ENCODE assay signal across 24 cellular contexts in the genomic region with DNA sequence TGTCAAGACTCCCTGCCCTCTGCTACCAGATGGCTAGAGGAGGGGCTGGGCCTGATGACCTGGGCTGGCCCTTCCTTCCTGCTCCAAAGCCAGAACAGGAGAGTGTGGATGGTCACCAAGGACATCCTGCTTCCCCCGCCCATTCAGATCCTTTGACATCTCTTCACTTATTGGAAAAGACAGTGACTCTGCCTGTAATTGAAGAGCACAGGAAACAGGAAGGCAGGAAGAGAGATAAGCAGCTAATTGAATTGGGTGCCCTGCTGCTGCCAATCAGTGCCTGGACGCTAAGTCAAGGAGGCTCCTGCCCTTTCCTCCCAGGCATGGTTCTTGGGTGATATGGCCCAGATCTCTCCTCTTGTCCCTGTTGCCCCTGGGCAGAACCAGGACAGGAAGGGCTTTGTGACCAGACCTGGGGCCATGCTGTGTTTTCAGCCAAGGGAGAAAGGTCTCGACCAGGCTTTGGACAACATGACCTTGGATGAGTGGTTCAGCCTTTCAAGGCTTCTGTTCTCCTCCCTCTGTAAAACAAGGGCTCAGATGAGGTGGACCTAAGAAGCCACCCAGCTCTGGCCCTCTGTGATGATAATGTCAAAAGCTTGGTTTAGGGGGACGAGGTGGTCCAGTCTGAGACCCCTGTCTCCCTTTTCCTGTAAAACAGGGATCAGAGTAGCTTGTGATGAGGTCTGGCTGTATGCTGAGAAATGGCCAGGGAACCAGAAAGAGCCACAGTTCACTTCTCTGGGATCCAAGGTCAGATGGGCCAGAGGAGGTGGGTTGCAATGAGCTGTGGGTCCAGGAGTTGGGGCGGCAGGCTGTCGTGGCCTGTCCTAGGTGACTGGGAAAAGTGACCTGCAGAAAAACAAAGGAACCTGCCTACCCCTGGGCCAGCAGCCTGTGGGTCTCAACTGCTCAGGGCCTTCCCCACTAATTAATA. TPM values are rescaled to one million over a fixed set of nuclear protein-coding genes. Genes with fewer than 3 reads are reported as not detected.
DNase-seq lines count a peak whose midpoint lies in the region; ATAC-seq and TF ChIP-seq lines count a peak whose summit lies in the region.
"Had no signal": no experiment of that assay in that cellular context is flagged by ENCODE, and none has a peak within 500 bp of the region (broad histone marks: within the 10 kb centered on the region; RNA-seq: fewer than 3 reads in every experiment).

No MANE protein-coding gene starts in this region.

- H3K4me3 Mint-ChIP-seq in GM23338 = no peak overlapping the region
- H3K4me3 Mint-ChIP-seq: IgD-negative memory B cell; mesothelial cell of epicardium; natural killer cell treated with Interleukin-12 subunit alpha and Interleukin-12 subunit beta and Interleukin-15 and Interleukin-18, amount 100 ng/mL, for 72 hours; stimulated activated naive B cell treated with anti-CD40 and anti-IgM and Interleukin-4, amounts not matched to agents 10 μg/mL and 1 μg/mL and 100 μg/mL, for 72 hours had no signal

- peaks cover 12% of the 10 kb centered on the region; the same call in 2 of the 3 replicates for H3K9me3 Mint-ChIP-seq in GM23338

- no peak for TF ChIP-seq CTCF in VCaP (conservative IDR thresholded peaks at IDR 0.05)
- TF ChIP-seq CTCF in sigmoid colon (IDR thresholded peaks at IDR 0.05) = no peak
- TF ChIP-seq CTCF in GM10248 (IDR thresholded peaks at IDR 0.05; ENCODE audit: control extremely low read depth, extremely low read depth, low read depth, missing control alignments) = no peak
- no peak for TF ChIP-seq CTCF in GM23338 (conservative IDR thresholded peaks at IDR 0.05; ENCODE audit: low read depth in 2 of 2)

- H3K4me2 ChIP-seq in GM23338 = no peak overlapping the region

- no peaks in the 10 kb centered on the region for H3K9me3 ChIP-seq in sigmoid colon
- H3K9me3 ChIP-seq: pancreas had no signal

- no peaks in the 10 kb centered on the region; the same call in 2 of the 3 replicates for H3K36me3 Mint-ChIP-seq in GM23338 (ENCODE audit: low read depth)
- H3K36me3 Mint-ChIP-seq: mesothelial cell of epicardium had no signal

- TF ChIP-seq POLR2A in sigmoid colon (IDR thresholded peaks at IDR 0.05) = no peak

- H3K27me3 Mint-ChIP-seq in GM23338 (ENCODE audit: insufficient read depth, low read depth, poor library complexity) = peaks cover 3% of the 10 kb centered on the region
- H3K27me3 Mint-ChIP-seq: natural killer cell treated with Interleukin-12 subunit alpha and Interleukin-12 subunit beta and Interleukin-15 and Interleukin-18, amount 100 ng/mL, for 72 hours had no signal

- DNase-seq in islet precursor cell (peak; percentile 69), sigmoid colon (peak; percentile 22), HUDEP-2 (lab: John Stamatoyannopoulos, UW; ENCODE audit: unreplicated experiment in 76 of 76) (no peak), GM10248 (ENCODE audit: extremely low spot score) (no peak), GM23338 (ENCODE audit: low spot score) (no peak)
- DNase-seq: DMS79; foreskin melanocyte; hypothalamus; MG63; NCI-H187; NCI-H226; NCI-H82; stimulated activated CD4-positive, alpha-beta T cell treated with anti-CD3 and anti-CD28 coated beads, Interleukin-1b, Interleukin-23, amount 100 ng/mL, for 48 hours; stimulated activated naive B cell treated with anti-CD40 and anti-IgM and Interleukin-4, amounts not matched to agents 10 μg/mL and 1 μg/mL and 100 μg/mL, for 72 hours; T1000 had no signal

- no peaks in the 10 kb centered on the region for H3K79me2 ChIP-seq in GM23338 (replicated peaks; ENCODE audit: insufficient read depth)

- H3K36me3 ChIP-seq in sigmoid colon = no peaks in the 10 kb centered on the region
- no peaks in the 10 kb centered on the region for H3K36me3 ChIP-seq in GM23338 (ENCODE audit: insufficient read depth)
- H3K36me3 ChIP-seq: MG63, pancreas had no signal

- no peak for TF ChIP-seq EP300 in sigmoid colon (IDR thresholded peaks at IDR 0.05)

- no peaks in the 10 kb centered on the region; the same call in 2 of the 3 replicates for H3K4me1 Mint-ChIP-seq in GM23338
- H3K4me1 Mint-ChIP-seq: IgD-negative memory B cell; mesothelial cell of epicardium; stimulated activated naive B cell treated with anti-CD40 and anti-IgM and Interleukin-4, amounts not matched to agents 10 μg/mL and 1 μg/mL and 100 μg/mL, for 72 hours had no signal

- H3K4me3 ChIP-seq in sigmoid colon (no peak overlapping the region), GM23338 (no peak overlapping the region)
- H3K4me3 ChIP-seq: MG63, pancreas, SK-N-MC had no signal

- no peaks in the 10 kb centered on the region for H3K9me2 ChIP-seq in GM23338 (ENCODE audit: insufficient read depth)

- H4K20me1 ChIP-seq in GM23338 (replicated peaks; ENCODE audit: insufficient read depth) = no peaks in the 10 kb centered on the region

- H3K27ac Mint-ChIP-seq in GM23338 = no peak overlapping the region
- H3K27ac Mint-ChIP-seq: IgD-negative memory B cell; mesothelial cell of epicardium; natural killer cell treated with Interleukin-12 subunit alpha and Interleukin-12 subunit beta and Interleukin-15 and Interleukin-18, amount 100 ng/mL, for 72 hours; stimulated activated naive B cell treated with anti-CD40 and anti-IgM and Interleukin-4, amounts not matched to agents 10 μg/mL and 1 μg/mL and 100 μg/mL, for 72 hours had no signal

- no peaks in the 10 kb centered on the region for H3F3A ChIP-seq in GM23338 (replicated peaks; ENCODE audit: low read depth)

- CTCF ChIA-PET in GM10248 (lab: Yijun Ruan, JAX) = interaction anchor here (1.4 to 1.7 kb wide), 2 partner anchors 21 to 23 kb away, joined by 3 read pairs; no protein-coding TSS in a partner anchor

- H3K4me1 ChIP-seq in sigmoid colon (no peaks in the 10 kb centered on the region), GM23338 (ENCODE audit: insufficient read depth) (no peaks in the 10 kb centered on the region)

- H3K27ac ChIP-seq in VCaP (peak overlapping the region; percentile 95), sigmoid colon (no peak overlapping the region), GM23338 (ENCODE audit: low read depth) (no peak overlapping the region)
- H3K27ac ChIP-seq: pancreas, SK-N-MC had no signal

- intact Hi-C loops in sigmoid colon (cut with DNase I) = no loop called here

- ATAC-seq in GM23338 = no peak
- ATAC-seq: activated CD4-positive, CD25-positive, alpha-beta regulatory T cell treated with anti-CD3 and anti-CD28 coated beads, Interleukin-2, amount 50 U/mL, for 24 hours; natural killer cell treated with Interleukin-12 subunit alpha and Interleukin-12 subunit beta and Interleukin-15 and Interleukin-18, amount 100 ng/mL, for 72 hours; stimulated activated naive B cell treated with anti-CD40 and anti-IgM and Interleukin-4, amounts not matched to agents 10 μg/mL and 1 μg/mL and 100 μg/mL, for 72 hours had no signal

- H3K27me3 ChIP-seq in sigmoid colon = no peaks in the 10 kb centered on the region
- no peaks in the 10 kb centered on the region for H3K27me3 ChIP-seq in GM23338 (ENCODE audit: insufficient read depth)
- H3K27me3 ChIP-seq: MG63, pancreas had no signal

- H2AFZ ChIP-seq in GM23338 = no peak overlapping the region

- WGBS in sigmoid colon, 2 donors = 87 to 89% methylated on average over 6 of the region's 6 CpGs

- POLR2A ChIA-PET in GM10248 (lab: Yijun Ruan, JAX) = no interaction called here

TF ChIP-seq in PFSK-1, 5 proteins besides CTCF, POLR2A, EP300 and RAD21 (continues in another document):
- TF ChIP-seq SIN3A (IDR thresholded peaks at IDR 0.05; ENCODE audit: borderline replicate concordance, insufficient read depth, low read length) = 0 out of 2 replicates have a peak, but pooled peaks have one; percentile 80

TF ChIP-seq in GM23338, 12 proteins besides CTCF, POLR2A, EP300 and RAD21 (continues in another document):
- TF ChIP-seq EZH2 (IDR thresholded peaks at IDR 0.05; ENCODE audit: low read depth, unreplicated experiment) (no peak), POLR2AphosphoS5 (IDR thresholded peaks at IDR 0.05; ENCODE audit: low read depth) (no peak), STAT1 (IDR thresholded peaks at IDR 0.05; ENCODE audit: unreplicated experiment) (no peak), ZNF331 (CRISPR knock-in tag; IDR thresholded peaks at IDR 0.05; ENCODE audit: low read depth) (no peak), NANOG (IDR thresholded peaks at IDR 0.05; ENCODE audit: borderline replicate concordance) (no peak), EZH2phosphoT487 (IDR thresholded peaks at IDR 0.05; ENCODE audit: unreplicated experiment) (no peak), CREB1 (CRISPR knock-in tag; IDR thresholded peaks at IDR 0.05; ENCODE audit: low read depth) (no peak)

RNA-seq across cellular contexts. Expression of a gene that starts 38.8 kb away (rescaled TPM):
- polyA plus RNA-seq in PFSK-1 (2012; ENCODE audit: insufficient read length, low read depth) = 16.6 TPM
- 1 to 10 TPM; 1.1 to 3.3 (median 1.7) TPM for total RNA-seq in sigmoid colon
- polyA plus RNA-seq in sigmoid colon = 1 to 10 TPM; 1.2 to 2.2 (median 2.1) TPM
- total RNA-seq in GM23338 (2014; rRNA removed; shearing (Covaris generic)) = 2.1 and 3.6 TPM in 2 replicates
- 0.78 and 0.85 TPM in 2 replicates for polyA plus RNA-seq in GM23338 (2016; fragmentation: Nextera tagmentation; extraction: Ambion mirVana)
- total RNA-seq: bronchial epithelial cell had no signal

Comparison
In these comparisons a context has a peak if more than half of its experiments do, and no peak if none do; other contexts are left out.
1. DNase-seq: peak in islet precursor cell (single experiment) and sigmoid colon (single experiment); none in HUDEP-2 (0 of 76), GM10248 (single experiment) and GM23338 (single experiment).